In genomic region chr6:83429857-83430605, GRCh38 we compare ENCODE assay signal across 8 cellular contexts. TPM values are rescaled to one million over a fixed set of nuclear protein-coding genes. Genes with fewer than 3 reads are reported as not detected.
DNase-seq lines count a peak whose midpoint lies in the region; ATAC-seq and TF ChIP-seq lines count a peak whose summit lies in the region.

No MANE protein-coding gene starts in this region.

- peak overlapping the region; percentile 40 to 77; a peak in 3 of 4 replicates for H3K27ac ChIP-seq in SK-N-SH (ENCODE audit: low read depth in 2 of 2, low read length in 1 of 2)

- TF ChIP-seq EP300 in SK-N-SH (IDR thresholded peaks at IDR 0.05; ENCODE audit: borderline replicate concordance in 1 of 2, low read depth in 1 of 2, low read length in 1 of 2): no peak

- H3K4me1 Mint-ChIP-seq in activated T-helper 1 cell treated with anti-CD3 and anti-CD28 coated beads, Interleukin-12 subunit alpha, Interleukin-12 subunit beta, Interleukin-2, Interleukin-4 antibody, amounts not matched to agents 30 ng/mL and 10 ng/mL and 1 ng/mL, durations not matched to agents 14 hours and 24 hours and 36 hours (ENCODE audit: low read depth): no peaks in the 10 kb centered on the region

- H3K36me3 ChIP-seq in SK-N-SH (replicated peaks in 1 of 2; ENCODE audit: control insufficient read depth in 1 of 2, insufficient read depth in 2 of 2, low read length in 1 of 2): peaks cover 0 to 8% of the 10 kb centered on the region in 2 experiments

- H3K4me3 ChIP-seq in SK-N-SH (ENCODE audit: low read depth in 2 of 2, low read length in 1 of 2) (peak overlapping the region; percentile 86), foreskin fibroblast (ENCODE audit: low read depth in 1 of 2, low read length in 2 of 2) (peak overlapping the region; percentile 77 to 78)

- H3K36me3 Mint-ChIP-seq in activated T-helper 1 cell treated with anti-CD3 and anti-CD28 coated beads, Interleukin-12 subunit alpha, Interleukin-12 subunit beta, Interleukin-2, Interleukin-4 antibody, amounts not matched to agents 30 ng/mL and 10 ng/mL and 1 ng/mL, durations not matched to agents 14 hours and 24 hours and 36 hours (ENCODE audit: low read depth): no peaks in the 10 kb centered on the region

- peak overlapping the region; percentile 98 for H2AFZ ChIP-seq in SK-N-SH (ENCODE audit: low read depth)

- H3K27me3 Mint-ChIP-seq in activated T-helper 1 cell treated with anti-CD3 and anti-CD28 coated beads, Interleukin-12 subunit alpha, Interleukin-12 subunit beta, Interleukin-2, Interleukin-4 antibody, amounts not matched to agents 30 ng/mL and 10 ng/mL and 1 ng/mL, durations not matched to agents 14 hours and 24 hours and 36 hours (ENCODE audit: insufficient read depth): peaks cover 22% of the 10 kb centered on the region

- intact Hi-C loops in activated T-helper 1 cell treated with anti-CD3 and anti-CD28 coated beads, Interleukin-12 subunit alpha, Interleukin-12 subunit beta, Interleukin-2, Interleukin-4 antibody, amounts not matched to agents 30 ng/mL and 10 ng/mL and 1 ng/mL, durations not matched to agents 14 hours and 24 hours and 36 hours (cut with micrococcal nuclease): no loop called here

- no peaks in the 10 kb centered on the region for H3K9me3 Mint-ChIP-seq in activated T-helper 1 cell treated with anti-CD3 and anti-CD28 coated beads, Interleukin-12 subunit alpha, Interleukin-12 subunit beta, Interleukin-2, Interleukin-4 antibody, amounts not matched to agents 30 ng/mL and 10 ng/mL and 1 ng/mL, durations not matched to agents 14 hours and 24 hours and 36 hours

- H3K9me3 ChIP-seq in SK-N-SH: no peaks in the 10 kb centered on the region

- H4K20me1 ChIP-seq in SK-N-SH (ENCODE audit: insufficient read depth): no peaks in the 10 kb centered on the region

- H3K9ac ChIP-seq in SK-N-SH: peak overlapping the region; percentile 86

- 17% methylated on average over 13 of the region's 13 CpGs for WGBS in SK-N-SH (ENCODE audit: low lambda C conversion rate)

- CTCF ChIA-PET in SK-N-SH (lab: Yijun Ruan, JAX): interaction anchor here (0.6 to 1.5 kb wide), 4 partner anchors 10 to 1080 kb away, joined by 3 to 5 read pairs (median 4); no protein-coding TSS in a partner anchor

- no peak overlapping the region for H3K27ac Mint-ChIP-seq in activated T-helper 1 cell treated with anti-CD3 and anti-CD28 coated beads, Interleukin-12 subunit alpha, Interleukin-12 subunit beta, Interleukin-2, Interleukin-4 antibody, amounts not matched to agents 30 ng/mL and 10 ng/mL and 1 ng/mL, durations not matched to agents 14 hours and 24 hours and 36 hours

- H3K9me2 ChIP-seq in SK-N-SH: no peaks in the 10 kb centered on the region

- H3K79me2 ChIP-seq in SK-N-SH (ENCODE audit: insufficient read depth): peaks cover 10% of the 10 kb centered on the region

- peak overlapping the region; percentile 99 for H3K4me2 ChIP-seq in SK-N-SH

- DNase-seq in SK-N-SH (peak; percentile 50), foreskin fibroblast (peak; percentile 14 to 43), omental fat pad (ENCODE audit: low spot score) (no peak), activated gamma-delta T cell (lab: John Stamatoyannopoulos, UW) (no peak)
- no peak for DNase-seq in activated T-helper 1 cell treated with anti-CD3 and anti-CD28 coated beads, Interleukin-12 subunit alpha, Interleukin-12 subunit beta, Interleukin-2, Interleukin-4 antibody, amounts not matched to agents 30 ng/mL and 10 ng/mL and 1 ng/mL, durations not matched to agents 14 hours and 24 hours and 36 hours (ENCODE audit: low spot score)
- DNase-seq in stimulated activated CD4-positive, alpha-beta T cell treated with anti-CD3 and anti-CD28 coated beads, Interleukin-12 subunit alpha, Interleukin-12 subunit beta, amount 100 ng/mL, for 4 hours: no peak

- no peaks in the 10 kb centered on the region for H3K27me3 ChIP-seq in SK-N-SH (ENCODE audit: insufficient read depth)

- no peak overlapping the region for H3K4me3 Mint-ChIP-seq in activated T-helper 1 cell treated with anti-CD3 and anti-CD28 coated beads, Interleukin-12 subunit alpha, Interleukin-12 subunit beta, Interleukin-2, Interleukin-4 antibody, amounts not matched to agents 30 ng/mL and 10 ng/mL and 1 ng/mL, durations not matched to agents 14 hours and 24 hours and 36 hours

- POLR2A ChIA-PET in SK-N-SH (lab: Yijun Ruan, JAX): interaction anchor here (0.6 kb wide), 1 partner anchor 11 kb away, joined by 3 read pairs; no protein-coding TSS in a partner anchor

- peak; percentile 12 for ATAC-seq in GM18498 (IDR thresholded peaks at IDR 0.05; ENCODE audit: unreplicated experiment)
- ATAC-seq in HG02885 (IDR thresholded peaks at IDR 0.05; ENCODE audit: poor library complexity, unreplicated experiment): peak; percentile 7
- peak; percentile 13 for ATAC-seq in omental fat pad (ENCODE audit: low FRiP score)

- H3F3A ChIP-seq in SK-N-SH (replicated peaks; ENCODE audit: insufficient read depth): peaks cover 4% of the 10 kb centered on the region

- no peak for TF ChIP-seq CTCF in SK-N-SH (IDR thresholded peaks at IDR 0.05)
- TF ChIP-seq CTCF in foreskin fibroblast (IDR thresholded peaks at IDR 0.05; ENCODE audit: low read depth, low read length): no peak
- no peak for TF ChIP-seq CTCF in omental fat pad (IDR thresholded peaks at IDR 0.05)

- TF ChIP-seq RAD21 in SK-N-SH (IDR thresholded peaks at IDR 0.05; ENCODE audit: low read length): no peak

- H3K4me1 ChIP-seq in SK-N-SH (ENCODE audit: control insufficient read depth in 1 of 2, insufficient read depth in 2 of 2, low read depth in 1 of 2, low read length in 1 of 2): peaks cover 0 to 5% of the 10 kb centered on the region in 2 experiments; a peak in 3 of 4 replicates

TF ChIP-seq in SK-N-SH, 30 proteins besides CTCF, POLR2A, EP300 and RAD21:
- TF ChIP-seq MXI1 (IDR thresholded peaks at IDR 0.05; ENCODE audit: low read depth, low read length) (no peak), FOSL2 (IDR thresholded peaks at IDR 0.05; ENCODE audit: borderline replicate concordance, low read depth) (no peak), MEF2A (IDR thresholded peaks at IDR 0.05; ENCODE audit: borderline replicate concordance, low read depth) (no peak), RFX5 (IDR thresholded peaks at IDR 0.05; ENCODE audit: low read length) (no peak), NFIC (IDR thresholded peaks at IDR 0.05; ENCODE audit: borderline replicate concordance) (no peak), RCOR1 (IDR thresholded peaks at IDR 0.05; ENCODE audit: low read length) (no peak), SIN3A (IDR thresholded peaks at IDR 0.05; ENCODE audit: borderline replicate concordance, low read depth, low read length) (no peak), EZH2phosphoT487 (IDR thresholded peaks at IDR 0.05; ENCODE audit: borderline replicate concordance, low read depth) (no peak), GABPA (IDR thresholded peaks at IDR 0.05; ENCODE audit: low read depth) (no peak), USF1 (IDR thresholded peaks at IDR 0.05; ENCODE audit: borderline replicate concordance, low read depth) (no peak), TCF12 (IDR thresholded peaks at IDR 0.05) (no peak), PBX3 (IDR thresholded peaks at IDR 0.05) (no peak)
TF ChIP-seq in SK-N-SH: peak in this region for 0.

RNA-seq across cellular contexts. Expression of gene ME1, which starts 0.8 kb away (rescaled TPM):
- 4.7 and 4.9 TPM in 2 replicates for polyA plus RNA-seq in SK-N-SH (2012; rRNA removed)
- 8.7 and 9.2 TPM in 2 replicates for polyA plus RNA-seq in SK-N-SH (2012; cell fraction: cytosol; rRNA removed)
- polyA plus RNA-seq in SK-N-SH (2012; cell fraction: nucleus; rRNA removed): 3.0 and 6.7 TPM in 2 replicates
- 10 to 100 TPM; 18.5 to 22.9 (median 19.8) TPM for total RNA-seq in omental fat pad
- not detected in 2 replicates for total RNA-seq in activated T-helper 1 cell treated with anti-CD3 and anti-CD28 coated beads, Interleukin-12 subunit alpha, Interleukin-12 subunit beta, Interleukin-2, Interleukin-4 antibody, amounts not matched to agents 30 ng/mL and 10 ng/mL and 1 ng/mL, durations not matched to agents 14 hours and 24 hours and 36 hours

Comparison
In these comparisons a context has a peak if more than half of its experiments do, and no peak if none do; other contexts are left out.
1. DNase-seq: peak in SK-N-SH (single experiment) and foreskin fibroblast (2 of 2); none in omental fat pad (single experiment), activated T-helper 1 cell treated with anti-CD3 and anti-CD28 coated beads, Interleukin-12 subunit alpha, Interleukin-12 subunit beta, Interleukin-2, Interleukin-4 antibody, amounts not matched to agents 30 ng/mL and 10 ng/mL and 1 ng/mL, durations not matched to agents 14 hours and 24 hours and 36 hours (single experiment), activated gamma-delta T cell (single experiment) and stimulated activated CD4-positive, alpha-beta T cell treated with anti-CD3 and anti-CD28 coated beads, Interleukin-12 subunit alpha, Interleukin-12 subunit beta, amount 100 ng/mL, for 4 hours (single experiment).
2. RNA of gene ME1, which starts 0.8 kb away (total RNA-seq): 18.5 to 22.9 TPM in omental fat pad; not detected in activated T-helper 1 cell treated with anti-CD3 and anti-CD28 coated beads, Interleukin-12 subunit alpha, Interleukin-12 subunit beta, Interleukin-2, Interleukin-4 antibody, amounts not matched to agents 30 ng/mL and 10 ng/mL and 1 ng/mL, durations not matched to agents 14 hours and 24 hours and 36 hours; every median in the first group is over 10 times any median in the second.
3. Peak in every context shown above with its lines, with median percentiles within 50 percentile points of each other: ATAC-seq.